10 cellular contexts compared by ENCODE assay signal in the genomic region with DNA sequence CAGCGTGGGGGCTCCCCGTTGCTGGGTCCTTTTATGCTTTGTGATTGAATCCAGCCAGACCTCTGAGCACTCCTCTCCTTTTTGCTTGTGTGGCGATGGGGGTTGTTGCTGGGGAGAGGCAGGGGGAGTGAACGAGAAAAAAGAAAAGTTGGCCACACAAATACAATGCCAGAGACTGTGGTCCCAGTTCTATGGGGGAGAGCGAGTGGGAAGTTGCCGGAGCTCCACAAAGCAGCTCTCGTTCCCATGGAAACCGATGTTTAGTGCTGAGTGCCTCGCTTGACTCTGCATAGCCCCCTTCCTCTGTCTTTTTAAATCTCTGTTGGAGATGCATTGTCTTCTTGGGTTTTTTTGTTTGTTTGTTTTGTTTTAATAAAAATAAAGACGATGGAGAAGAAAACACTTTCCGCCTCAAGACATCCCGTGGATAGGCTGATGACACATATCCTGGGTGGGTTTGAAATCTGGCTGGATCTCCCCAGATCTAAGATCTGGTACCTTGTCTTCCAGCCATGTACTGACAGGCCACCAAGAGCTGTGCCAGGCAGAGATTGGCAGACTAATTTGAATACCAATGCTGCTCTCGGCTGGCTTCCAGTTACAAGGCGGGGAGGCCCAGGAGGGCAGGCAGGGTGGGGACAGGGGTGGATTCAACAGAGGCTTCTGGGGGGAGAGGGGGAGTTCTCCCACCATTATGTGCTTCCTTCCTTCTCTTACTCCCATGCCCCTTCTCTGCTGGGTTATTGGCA.
A peak's percentile ranks its signal among the peaks of the same experiment; 100 is the strongest.
DNase-seq lines count a peak whose midpoint lies in the region; ATAC-seq and TF ChIP-seq lines count a peak whose summit lies in the region.
"Had no signal": no experiment of that assay in that cellular context is flagged by ENCODE, and none has a peak within 500 bp of the region (broad histone marks: within the 10 kb centered on the region; RNA-seq: fewer than 3 reads in every experiment).

No MANE protein-coding gene starts in this region.

- no peak overlapping the region for H3K4ac ChIP-seq in mesendoderm (ENCODE audit: low read depth, low read length)

- peak in 1 of 2 donors; percentile 24 for TF ChIP-seq EP300 in tibial nerve (IDR thresholded peaks at IDR 0.05)

- H2AK5ac ChIP-seq in mesendoderm (ENCODE audit: low read length): no peak overlapping the region

- TF ChIP-seq POLR2A in tibial nerve (IDR thresholded peaks at IDR 0.05): no peak

- H3K36me3 ChIP-seq in fibroblast of lung (ENCODE audit: control insufficient read depth, insufficient read depth, low read length) (no peaks in the 10 kb centered on the region), mesendoderm (ENCODE audit: control insufficient read depth, insufficient read depth, low read length) (no peaks in the 10 kb centered on the region), tibial nerve (no peaks in the 10 kb centered on the region)

- peak overlapping the region; percentile 99 for H2BK15ac ChIP-seq in mesendoderm (replicated peaks; ENCODE audit: low read depth)

- H3K9ac ChIP-seq in fibroblast of lung (ENCODE audit: insufficient read depth, low read length): no peak overlapping the region
- H3K9ac ChIP-seq in mesendoderm (ENCODE audit: low read length): no peak overlapping the region

- no peak overlapping the region for H4K8ac ChIP-seq in mesendoderm (ENCODE audit: low read depth, low read length)

- H4K20me1 ChIP-seq in fibroblast of lung (ENCODE audit: control insufficient read depth, extremely low read depth, insufficient read depth, low read length): no peaks in the 10 kb centered on the region

- peak overlapping the region; percentile 29 for H2AFZ ChIP-seq in fibroblast of lung (ENCODE audit: low read length)

- H3K4me1 ChIP-seq in fibroblast of lung (ENCODE audit: control insufficient read depth, extremely low read depth, insufficient read depth, low read length) (peaks cover 2% of the 10 kb centered on the region), mesendoderm (ENCODE audit: control insufficient read depth, low read depth, low read length) (peaks cover 17% of the 10 kb centered on the region), tibial nerve (peaks cover 0 to 69% (median 20%) of the 10 kb centered on the region in 4 donors)

- TF ChIP-seq CTCF in fibroblast of lung (conservative IDR thresholded peaks at IDR 0.05 in 1 of 2, IDR thresholded peaks at IDR 0.05 in 1 of 2; ENCODE audit: low read depth in 1 of 2, low read length in 2 of 2) (no peak), tibial nerve (IDR thresholded peaks at IDR 0.05) (no peak), GM20000 (IDR thresholded peaks at IDR 0.05; ENCODE audit: extremely low read depth, missing control alignments) (no peak)

- peak overlapping the region in 1 of 4 experiments; percentile 43 for H3K4me3 ChIP-seq in fibroblast of lung (replicated peaks in 1 of 4; ENCODE audit: control extremely low read depth in 1 of 4, insufficient read depth in 1 of 4, low read depth in 3 of 4, low read length in 4 of 4)
- H3K4me3 ChIP-seq in mesendoderm (ENCODE audit: low read length): no peak overlapping the region
- H3K4me3 ChIP-seq in tibial nerve: peak overlapping the region in 3 of 4 donors; percentile 12 to 38 (median 15)

- H3K27ac ChIP-seq in fibroblast of lung (ENCODE audit: insufficient read depth, low read length) (no peak overlapping the region), mesendoderm (ENCODE audit: low read depth, low read length) (no peak overlapping the region), tibial nerve (peak overlapping the region; percentile 22 to 89 (median 78))

- H3K9me3 ChIP-seq in fibroblast of lung (ENCODE audit: control insufficient read depth, insufficient read depth, low read depth, low read length) (no peaks in the 10 kb centered on the region), tibial nerve (no peaks in the 10 kb centered on the region)

- no peak overlapping the region for H3K23ac ChIP-seq in mesendoderm (ENCODE audit: low read length)

- H3K27me3 ChIP-seq in fibroblast of lung (ENCODE audit: control insufficient read depth, insufficient read depth, low read length): no peaks in the 10 kb centered on the region
- no peaks in the 10 kb centered on the region for H3K27me3 ChIP-seq in mesendoderm (ENCODE audit: insufficient read depth, low read length, poor library complexity)
- no peaks in the 10 kb centered on the region for H3K27me3 ChIP-seq in tibial nerve

- no peak overlapping the region for H2BK120ac ChIP-seq in mesendoderm (ENCODE audit: low read depth, low read length)

- no peak overlapping the region for H2BK5ac ChIP-seq in mesendoderm (ENCODE audit: low read length)

- H3K56ac ChIP-seq in mesendoderm (ENCODE audit: low read length): no peak overlapping the region

- H4K5ac ChIP-seq in mesendoderm (ENCODE audit: low read length): no peak overlapping the region

- no peaks in the 10 kb centered on the region for H3K79me1 ChIP-seq in mesendoderm (ENCODE audit: low read length)

- ATAC-seq in HG03521 (IDR thresholded peaks at IDR 0.05; ENCODE audit: unreplicated experiment): no peak
- ATAC-seq: activated T-helper 17 cell treated with anti-CD3 and anti-CD28 coated beads, Interleukin-2, amount 50 U/mL, for 72 hours had no signal

- no CpG with 5 or more reads among the region's 14 CpGs for WGBS in mesendoderm (ENCODE audit: extremely low coverage, insufficient coverage, low lambda C conversion rate)
- 17 to 23% methylated on average over 14 of the region's 14 CpGs for WGBS in tibial nerve, 2 donors

- H3K4me2 ChIP-seq in fibroblast of lung (ENCODE audit: extremely low read depth, insufficient read depth, low read length) (peak overlapping the region; percentile 55), mesendoderm (ENCODE audit: low read length) (peak overlapping the region; percentile 22)

- H3K79me2 ChIP-seq in fibroblast of lung (ENCODE audit: control insufficient read depth, insufficient read depth, low read length) (no peaks in the 10 kb centered on the region), mesendoderm (ENCODE audit: control insufficient read depth, insufficient read depth, low read length) (no peaks in the 10 kb centered on the region)

- peak overlapping the region; percentile 81 for H3K18ac ChIP-seq in mesendoderm (ENCODE audit: low read length)

- DNase-seq in NCI-H1436 (lab: John Stamatoyannopoulos, UW) (peak; percentile 50), NCI-H1436 treated with DMSO at 0.1 percent for 48 hours (lab: John Stamatoyannopoulos, UW) (no peak), fibroblast of lung (ENCODE audit: low read depth in 2 of 2) (peak; percentile 48 to 52), mesendoderm (peak; percentile 92), tibial nerve (ENCODE audit: low spot score in 2 of 2) (no peak), NCI-H526 treated with DMSO at 0.1 percent for 48 hours (lab: John Stamatoyannopoulos, UW) (no peak), GM20000 (ENCODE audit: low spot score) (no peak)
- DNase-seq: 8988T had no signal

Comparison
In these comparisons a context has a peak if more than half of its experiments do, and no peak if none do; other contexts are left out.
1. DNase-seq: peak in NCI-H1436 (single experiment), fibroblast of lung (2 of 2) and mesendoderm (single experiment); none in NCI-H1436 treated with DMSO at 0.1 percent for 48 hours (single experiment), tibial nerve (0 of 2), NCI-H526 treated with DMSO at 0.1 percent for 48 hours (single experiment) and GM20000 (single experiment).
2. H3K27ac ChIP-seq: peak in tibial nerve (4 of 4); none in fibroblast of lung (single experiment) and mesendoderm (single experiment).